9 cellular contexts compared by ENCODE assay signal in genomic region chr1:150925080-150925479, GRCh38. TPM values are rescaled to one million over a fixed set of nuclear protein-coding genes. Genes with fewer than 3 reads are reported as not detected.
DNase-seq lines count a peak whose midpoint lies in the region; TF ChIP-seq lines count a peak whose summit lies in the region.
"Had no signal": no experiment of that assay in that cellular context is flagged by ENCODE, and none has a peak within 500 bp of the region (broad histone marks: within the 10 kb centered on the region; RNA-seq: fewer than 3 reads in every experiment).

No MANE protein-coding gene starts in this region.

- no peak for TF ChIP-seq CTCF in colonic mucosa (IDR thresholded peaks at IDR 0.05)
- TF ChIP-seq CTCF in osteoblast (IDR thresholded peaks at IDR 0.05; ENCODE audit: extremely low read depth, low read depth, low read length): no peak
- TF ChIP-seq CTCF in coronary artery (IDR thresholded peaks at IDR 0.05): no peak

- H3K9ac ChIP-seq in NT2/D1 (ENCODE audit: insufficient read length, low read depth): peak overlapping the region; percentile 58
- no peak overlapping the region for H3K9ac ChIP-seq in colonic mucosa (ENCODE audit: low read depth in 2 of 2, low read length in 2 of 2)

- peak overlapping the region; percentile 63 for H3K4me3 ChIP-seq in NT2/D1 (ENCODE audit: insufficient read length, low read depth)
- no peak overlapping the region for H3K4me3 ChIP-seq in colonic mucosa
- H3K4me3 ChIP-seq in osteoblast (ENCODE audit: insufficient read depth, low read length): peak overlapping the region; percentile 11
- no peak overlapping the region for H3K4me3 ChIP-seq in coronary artery

- H3K4me2 ChIP-seq in osteoblast (ENCODE audit: insufficient read depth, low read length): no peak overlapping the region

- H3K36me3 ChIP-seq in NT2/D1 (ENCODE audit: insufficient read depth, insufficient read length, low read length) (peaks cover 25% of the 10 kb centered on the region), colonic mucosa (no peaks in the 10 kb centered on the region), osteoblast (ENCODE audit: insufficient read depth, low read length) (peaks cover 24% of the 10 kb centered on the region)

- DNase-seq in DMS114 treated with DMSO at 0.1 percent for 48 hours (lab: John Stamatoyannopoulos, UW; ENCODE audit: unreplicated experiment): peak; percentile 47
- DNase-seq in NT2/D1 (ENCODE audit: low read depth, low spot score): peak; percentile 40
- peak; percentile 30 for DNase-seq in colonic mucosa
- no peak for DNase-seq in osteoblast (ENCODE audit: insufficient read length, low spot score, missing footprints)
- no peak for DNase-seq in coronary artery (ENCODE audit: low spot score)
- DNase-seq in HuH-7.5 (ENCODE audit: low spot score): no peak
- no peak for DNase-seq in NCI-H524 (lab: John Stamatoyannopoulos, UW)
- DNase-seq in G401 (ENCODE audit: low spot score): no peak

- H3K79me2 ChIP-seq in osteoblast (ENCODE audit: insufficient read depth, low read length): peaks cover 20% of the 10 kb centered on the region

- intact Hi-C loops in colonic mucosa (cut with DNase I): loop anchor here (10.0 kb wide), 2 partner anchors 50 to 360 kb away; partner anchors contain the start of gene CERS2

- no peak overlapping the region for H2AFZ ChIP-seq in osteoblast (ENCODE audit: low read length)

- H3K4me1 ChIP-seq in NT2/D1 (ENCODE audit: insufficient read depth, insufficient read length): peaks cover 3% of the 10 kb centered on the region
- no peaks in the 10 kb centered on the region for H3K4me1 ChIP-seq in colonic mucosa
- peaks cover 12% of the 10 kb centered on the region for H3K4me1 ChIP-seq in osteoblast (ENCODE audit: insufficient read depth, low read length)

- H4K20me1 ChIP-seq in osteoblast (ENCODE audit: insufficient read depth, low read length): no peaks in the 10 kb centered on the region

- H3K27me3 ChIP-seq in NT2/D1 (ENCODE audit: insufficient read depth, insufficient read length): no peaks in the 10 kb centered on the region
- no peaks in the 10 kb centered on the region for H3K27me3 ChIP-seq in colonic mucosa
- H3K27me3 ChIP-seq in osteoblast (ENCODE audit: insufficient read depth, low read length): no peaks in the 10 kb centered on the region
- H3K27me3 ChIP-seq: foreskin keratinocyte had no signal

- H3K27ac ChIP-seq in colonic mucosa (no peak overlapping the region), osteoblast (ENCODE audit: low read depth, low read length) (no peak overlapping the region), coronary artery (no peak overlapping the region)

- H3K9me3 ChIP-seq in NT2/D1 (ENCODE audit: insufficient read depth, low read length) (0 out of 2 replicates have a peak, but pooled peaks cover under 1% of the 10 kb centered on the region), colonic mucosa (no peaks in the 10 kb centered on the region), osteoblast (ENCODE audit: low read depth, low read length) (no peaks in the 10 kb centered on the region)

- in situ Hi-C loops in G401 (cut with HindIII; ENCODE audit: low sequenced_read_pairs): no loop called here

RNA-seq across cellular contexts. Expression of gene SETDB1, which starts 1.1 kb away (rescaled TPM):
- total RNA-seq in colonic mucosa (10 to 100 TPM; 28.2 to 32.8 TPM), osteoblast (38.0 and 42.3 TPM in 2 replicates)
- total RNA-seq in G401 (2014; rRNA removed; shearing (Covaris generic)): 28.2 and 33.5 TPM in 2 replicates

RNA-seq across cellular contexts. Expression of gene CTXND2, which starts 38.1 kb away (rescaled TPM):
- total RNA-seq in colonic mucosa (not detected), osteoblast (not detected in 2 replicates)
- total RNA-seq in G401 (2014; rRNA removed; shearing (Covaris generic)): not detected in 2 replicates
- total RNA-seq: foreskin keratinocyte had no signal

RNA-seq across cellular contexts. Expression of gene ARNT, which starts 48.7 kb away (rescaled TPM):
- 10 to 100 TPM; 29.5 to 41.7 TPM for total RNA-seq in colonic mucosa
- 61.9 and 63.3 TPM in 2 replicates for total RNA-seq in osteoblast
- 16.7 and 24.9 TPM in 2 replicates for total RNA-seq in G401 (2014; rRNA removed; shearing (Covaris generic))

RNA-seq across cellular contexts. Expression of gene CERS2, which starts 49.6 kb away (rescaled TPM):
- 100 to 1,000 TPM; 140 to 157 TPM for total RNA-seq in colonic mucosa
- 159 and 164 TPM in 2 replicates for total RNA-seq in osteoblast
- 38.3 and 68.8 TPM in 2 replicates for total RNA-seq in G401 (2014; rRNA removed; shearing (Covaris generic))

RNA-seq across cellular contexts. Expression of gene ANXA9, which starts 57.0 kb away (rescaled TPM):
- total RNA-seq in colonic mucosa (under 1 TPM; 0.40 to 0.53 TPM), osteoblast (under 0.01 TPM in 2 replicates)
- 2.7 and 3.6 TPM in 2 replicates for total RNA-seq in G401 (2014; rRNA removed; shearing (Covaris generic))

Comparison
In these comparisons a context has a peak if more than half of its experiments do, and no peak if none do; other contexts are left out.
1. DNase-seq: peak in DMS114 treated with DMSO at 0.1 percent for 48 hours (single experiment), NT2/D1 (single experiment) and colonic mucosa (single experiment); none in osteoblast (single experiment), coronary artery (single experiment), HuH-7.5 (single experiment), NCI-H524 (0 of 2) and G401 (single experiment).
2. H3K4me3 ChIP-seq: peak in NT2/D1 (single experiment) and osteoblast (single experiment); none in colonic mucosa (single experiment) and coronary artery (single experiment).